Comparison of ENCODE assay signal across 9 cellular contexts in genomic region chr11:35162795-35163194, GRCh38. TPM values are rescaled to one million over a fixed set of nuclear protein-coding genes. Genes with fewer than 3 reads are reported as not detected.
DNase-seq lines count a peak whose midpoint lies in the region; ATAC-seq, FAIRE-seq and TF ChIP-seq lines count a peak whose summit lies in the region.
"Had no signal": no experiment of that assay in that cellular context is flagged by ENCODE, and none has a peak within 500 bp of the region (broad histone marks: within the 10 kb centered on the region; RNA-seq: fewer than 3 reads in every experiment).

No MANE protein-coding gene starts in this region.

- peak overlapping the region; percentile 50 to 91 (median 80) for H3K4me3 Mint-ChIP-seq in IgD-negative memory B cell
- no peak overlapping the region for H3K4me3 Mint-ChIP-seq in T-helper 2 cell treated with Interferon-gamma antibody and Interleukin-4, amounts not matched to agents 5 μg/mL and 100 μg/mL, for 36 hours

- WGBS in A549 (ENCODE audit: missing lambda C conversion rate) = 83% methylated on average over 2 of the region's 2 CpGs
- WGBS in heart right ventricle, 2 donors = 91 to 95% methylated on average over 2 of the region's 2 CpGs

- intact Hi-C loops in lower lobe of right lung (cut with DNase I) (no loop called here), heart right ventricle (cut with DNase I) (loop anchor here in 1 of 10 donors (10.0 kb wide), 1 partner anchor 138 kb away; no protein-coding TSS in a partner anchor), Right ventricle myocardium superior (cut with DNase I) (no loop called here)

- CTCF ChIA-PET in A549 (lab: Yijun Ruan, JAX) = interaction anchor here (0.6 to 3.7 kb wide), 7 partner anchors 11 to 236 kb away, joined by 3 to 17 read pairs (median 3); no protein-coding TSS in a partner anchor

- no peak for TF ChIP-seq POLR2A in A549 (IDR thresholded peaks at IDR 0.05; ENCODE audit: low read length)

- DNase-seq in A549 (ENCODE audit: low read depth in 1 of 2, low spot score in 1 of 2) (no peak), lower lobe of right lung (no peak), heart right ventricle (no peak), Right ventricle myocardium superior (no peak)
- DNase-seq in activated naive CD4-positive, alpha-beta T cell treated with anti-CD3 and anti-CD28 coated beads, Interleukin-2, amount 50 U/mL, for 72 hours (ENCODE audit: low spot score in 2 of 2) = no peak
- no peak for DNase-seq in T-helper 2 cell treated with Interferon-gamma antibody and Interleukin-4, amounts not matched to agents 5 μg/mL and 100 μg/mL, for 36 hours (ENCODE audit: low spot score)
- DNase-seq: BE2C had no signal

- H3K36me3 ChIP-seq in lower lobe of right lung (no peaks in the 10 kb centered on the region), heart right ventricle (peaks cover 0 to 9% (median 0%) of the 10 kb centered on the region in 9 donors)
- H3K36me3 ChIP-seq: BE2C had no signal

- no peaks in the 10 kb centered on the region for H3K27me3 ChIP-seq in lower lobe of right lung (ENCODE audit: low read depth)
- H3K27me3 ChIP-seq in heart right ventricle = no peaks in the 10 kb centered on the region
- H3K27me3 ChIP-seq: BE2C had no signal

- TF ChIP-seq CTCF in A549 (IDR thresholded peaks at IDR 0.05) (no peak), lower lobe of right lung (IDR thresholded peaks at IDR 0.05) (no peak), heart right ventricle (IDR thresholded peaks at IDR 0.05) (no peak)

- H3K36me3 Mint-ChIP-seq in IgD-negative memory B cell = peaks cover 5% of the 10 kb centered on the region
- peaks cover 17 to 43% of the 10 kb centered on the region in 2 donors for H3K36me3 Mint-ChIP-seq in activated naive CD4-positive, alpha-beta T cell treated with anti-CD3 and anti-CD28 coated beads, Interleukin-2, amount 50 U/mL, for 72 hours
- H3K36me3 Mint-ChIP-seq in T-helper 2 cell treated with Interferon-gamma antibody and Interleukin-4, amounts not matched to agents 5 μg/mL and 100 μg/mL, for 36 hours (ENCODE audit: low read depth) = peaks cover 48% of the 10 kb centered on the region

- H3K9me3 ChIP-seq in A549 = no peaks in the 10 kb centered on the region
- H3K9me3 ChIP-seq in lower lobe of right lung = no peaks in the 10 kb centered on the region
- no peaks in the 10 kb centered on the region for H3K9me3 ChIP-seq in heart right ventricle
- H3K9me3 ChIP-seq: BE2C had no signal

- POLR2A ChIA-PET in A549 (lab: Yijun Ruan, JAX) = no interaction called here

- peaks cover 66 to 96% (median 86%) of the 10 kb centered on the region in 3 donors for H3K4me1 Mint-ChIP-seq in IgD-negative memory B cell
- H3K4me1 Mint-ChIP-seq in T-helper 2 cell treated with Interferon-gamma antibody and Interleukin-4, amounts not matched to agents 5 μg/mL and 100 μg/mL, for 36 hours (ENCODE audit: low read depth) = peaks cover 95% of the 10 kb centered on the region

- H3K27ac Mint-ChIP-seq in IgD-negative memory B cell = peak overlapping the region; percentile 91 to 100 (median 97)
- peak overlapping the region; percentile 44 to 100 for H3K27ac Mint-ChIP-seq in activated naive CD4-positive, alpha-beta T cell treated with anti-CD3 and anti-CD28 coated beads, Interleukin-2, amount 50 U/mL, for 72 hours
- no peak overlapping the region for H3K27ac Mint-ChIP-seq in T-helper 2 cell treated with Interferon-gamma antibody and Interleukin-4, amounts not matched to agents 5 μg/mL and 100 μg/mL, for 36 hours

- H3K4me2 ChIP-seq in A549 = peak overlapping the region; percentile 61

- no peak for FAIRE-seq in A549 (lab: Jason Lieb, UNC)

- TF ChIP-seq EP300 in A549 (IDR thresholded peaks at IDR 0.05) = no peak

- H3K4me3 ChIP-seq in A549 (no peak overlapping the region), lower lobe of right lung (no peak overlapping the region), heart right ventricle (no peak overlapping the region)

- no peak for TF ChIP-seq RAD21 in A549 (conservative IDR thresholded peaks at IDR 0.05 in 1 of 2, IDR thresholded peaks at IDR 0.05 in 1 of 2)

- H3K4me1 ChIP-seq in A549 (peaks cover 97% of the 10 kb centered on the region), lower lobe of right lung (peaks cover 100% of the 10 kb centered on the region), heart right ventricle (peaks cover 5 to 100% (median 54%) of the 10 kb centered on the region in 9 donors)

- no peak for ATAC-seq in A549
- no peak for ATAC-seq in activated naive CD4-positive, alpha-beta T cell treated with anti-CD3 and anti-CD28 coated beads, Interleukin-2, amount 50 U/mL, for 72 hours
- ATAC-seq in lower lobe of right lung = no peak
- no peak for ATAC-seq in HG02763 (IDR thresholded peaks at IDR 0.05; ENCODE audit: unreplicated experiment)
- no peak for ATAC-seq in heart right ventricle
- no peak for ATAC-seq in Right ventricle myocardium superior (ENCODE audit: poor library complexity)

- no peaks in the 10 kb centered on the region for H3K27me3 Mint-ChIP-seq in IgD-negative memory B cell
- no peaks in the 10 kb centered on the region for H3K27me3 Mint-ChIP-seq in T-helper 2 cell treated with Interferon-gamma antibody and Interleukin-4, amounts not matched to agents 5 μg/mL and 100 μg/mL, for 36 hours (ENCODE audit: low read depth)

- no peaks in the 10 kb centered on the region for H3K9me3 Mint-ChIP-seq in IgD-negative memory B cell
- H3K9me3 Mint-ChIP-seq in activated naive CD4-positive, alpha-beta T cell treated with anti-CD3 and anti-CD28 coated beads, Interleukin-2, amount 50 U/mL, for 72 hours = no peaks in the 10 kb centered on the region
- H3K9me3 Mint-ChIP-seq in T-helper 2 cell treated with Interferon-gamma antibody and Interleukin-4, amounts not matched to agents 5 μg/mL and 100 μg/mL, for 36 hours = no peaks in the 10 kb centered on the region

- peak overlapping the region; percentile 76 to 87 for H3K27ac ChIP-seq in A549
- peak overlapping the region; percentile 73 for H3K27ac ChIP-seq in lower lobe of right lung
- peak overlapping the region in 1 of 10 donors; percentile 87 for H3K27ac ChIP-seq in heart right ventricle

TF ChIP-seq in A549, 52 proteins besides CTCF, POLR2A, EP300 and RAD21 (continues in another document):
- no peak for TF ChIP-seq JUNB (IDR thresholded peaks at IDR 0.05)
- TF ChIP-seq CBX8 (IDR thresholded peaks at IDR 0.05) = no peak
- TF ChIP-seq EHF (CRISPR knock-in tag; IDR thresholded peaks at IDR 0.05) = no peak
- TF ChIP-seq JUN (IDR thresholded peaks at IDR 0.05) = peak in 1 of 2 experiments; percentile 26; a peak in 1 of 5 replicates
- TF ChIP-seq RNF2 (IDR thresholded peaks at IDR 0.05; ENCODE audit: borderline replicate concordance, low read depth) = no peak
- no peak for TF ChIP-seq BCL3 (IDR thresholded peaks at IDR 0.05)
- TF ChIP-seq HMGXB4 (CRISPR knock-in tag; IDR thresholded peaks at IDR 0.05; ENCODE audit: borderline replicate concordance) = no peak
- no peak for TF ChIP-seq ELK1 (IDR thresholded peaks at IDR 0.05; ENCODE audit: low read depth, low read length)

RNA-seq across cellular contexts. Expression of gene CD44, which starts 23.8 kb away (rescaled TPM):
- polyA plus RNA-seq in A549 (2011; rRNA removed) (309 and 350 TPM in 2 replicates), A549 (2017; fragmentation: RNase III; extraction: RNeasy Plus Mini Kit Qiagen cat#74134 plus additional on column Dnase treatment) (545 to 587 TPM (median 585 TPM) in 3 replicates), IgD-negative memory B cell (176 TPM), heart right ventricle (10 to 100 TPM in 1 of 2 donors, 1 to 10 TPM in 1; 7.0 to 18.8 TPM)
- polyA plus RNA-seq in A549 (2012; cell fraction: cytosol; rRNA removed) = 153 and 218 TPM in 2 replicates
- polyA plus RNA-seq in A549 (2012; cell fraction: nucleus; rRNA removed) = 265 and 417 TPM in 2 replicates
- 385 and 445 TPM in 2 replicates for polyA minus RNA-seq in A549 (2011; rRNA and poly(A)+ RNA removed)
- 100 to 1,000 TPM; 321 to 381 TPM for total RNA-seq in activated naive CD4-positive, alpha-beta T cell treated with anti-CD3 and anti-CD28 coated beads, Interleukin-2, amount 50 U/mL, for 72 hours
- total RNA-seq in lower lobe of right lung (613 TPM), heart right ventricle (100 to 1,000 TPM in 1 of 10 donors, 10 to 100 TPM in 9; 18.9 to 104 (median 27.1) TPM), Right ventricle myocardium superior (15.4 TPM)
